13 cellular contexts compared by ENCODE assay signal in the genomic region with DNA sequence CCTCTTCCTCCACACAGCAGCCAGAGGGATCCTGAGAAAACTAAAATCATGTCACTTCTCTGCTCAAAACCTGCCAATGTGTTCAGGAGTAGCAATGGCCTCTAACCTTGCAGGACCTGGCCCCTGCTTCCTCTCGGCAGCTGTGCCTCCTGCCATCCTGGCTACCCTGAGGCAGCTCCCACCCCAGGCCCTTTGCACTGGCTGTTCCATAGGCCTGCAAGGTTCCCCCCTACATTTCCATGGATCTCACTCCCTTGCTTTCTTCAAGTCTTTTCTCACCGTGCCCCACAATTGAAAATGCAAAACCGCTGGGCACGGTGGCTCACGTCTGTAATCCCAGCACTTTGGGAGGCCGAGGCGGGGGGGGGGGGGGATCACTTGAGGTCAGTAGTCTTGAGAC. TPM values are rescaled to one million over a fixed set of nuclear protein-coding genes. Genes with fewer than 3 reads are reported as not detected.
DNase-seq lines count a peak whose midpoint lies in the region; ATAC-seq and TF ChIP-seq lines count a peak whose summit lies in the region.
"Had no signal": no experiment of that assay in that cellular context is flagged by ENCODE, and none has a peak within 500 bp of the region (broad histone marks: within the 10 kb centered on the region; RNA-seq: fewer than 3 reads in every experiment).

No MANE protein-coding gene starts in this region.

- H3K9me3 ChIP-seq in left ventricle myocardium inferior (replicated peaks) (no peaks in the 10 kb centered on the region), PC-9 (ENCODE audit: insufficient read depth, low read depth) (no peaks in the 10 kb centered on the region), thyroid gland (no peaks in the 10 kb centered on the region)
- H3K9me3 ChIP-seq: mucosa of descending colon, spleen had no signal

- H3K4me1 ChIP-seq in left ventricle myocardium inferior (peaks cover 56% of the 10 kb centered on the region), PC-9 (replicated peaks; ENCODE audit: insufficient read depth) (peaks cover 31% of the 10 kb centered on the region), thyroid gland (peaks cover 35 to 49% of the 10 kb centered on the region in 2 donors)

- peaks cover 5% of the 10 kb centered on the region for H3K9me3 Mint-ChIP-seq in glutamatergic neuron (ENCODE audit: unreplicated experiment)

- intact Hi-C loops in left ventricle myocardium inferior (cut with micrococcal nuclease) (no loop called here), cardiac septum (cut with DNase I) (no loop called here), PC-9 (cut with micrococcal nuclease; ENCODE audit: unreplicated experiment) (loop anchor here (2.0 kb wide), 1 partner anchor 121 kb away; a partner anchor contains a TSS), thyroid gland (cut with DNase I) (no loop called here)

- H3K27ac ChIP-seq in left ventricle myocardium inferior (replicated peaks) (peak overlapping the region; percentile 98), PC-9 (no peak overlapping the region), thyroid gland (peak overlapping the region in 2 of 3 donors; percentile 98 to 99)

- no TSS peak for BruUV-seq in PC-9 (replicated peaks; lab: Mats Ljungman, UMichigan)

- no peak for ATAC-seq in HG03108 (IDR thresholded peaks at IDR 0.05; ENCODE audit: unreplicated experiment)
- ATAC-seq in GM21576 (IDR thresholded peaks at IDR 0.05; ENCODE audit: unreplicated experiment) = no peak
- ATAC-seq in HG02840 (IDR thresholded peaks at IDR 0.05; ENCODE audit: low FRiP score, unreplicated experiment) = no peak
- ATAC-seq: mucosa of descending colon had no signal

- CTCF ChIA-PET in PC-9 (lab: Charles Lee) = no interaction called here

- peak overlapping the region; percentile 90 for H3K4me2 ChIP-seq in PC-9

- peaks cover 30% of the 10 kb centered on the region; the same call in 1 of the 2 replicates for H3F3A ChIP-seq in PC-9 (ENCODE audit: insufficient read depth, low read depth)

- no peak overlapping the region for H3K4me3 ChIP-seq in left ventricle myocardium inferior
- no peak overlapping the region; the same call in 1 of the 2 replicates for H3K4me3 ChIP-seq in PC-9
- H3K4me3 ChIP-seq in thyroid gland (replicated peaks in 1 of 3) = no peak overlapping the region
- H3K4me3 ChIP-seq: mucosa of descending colon had no signal

- no peaks in the 10 kb centered on the region for H3K27me3 ChIP-seq in left ventricle myocardium inferior (ENCODE audit: low read depth)
- no peaks in the 10 kb centered on the region for H3K27me3 ChIP-seq in PC-9 (ENCODE audit: insufficient read depth, low read depth)
- no peaks in the 10 kb centered on the region for H3K27me3 ChIP-seq in thyroid gland
- H3K27me3 ChIP-seq: spleen had no signal

- H3K79me2 ChIP-seq in PC-9 (ENCODE audit: low read depth) = peaks cover 28% of the 10 kb centered on the region

- no peaks in the 10 kb centered on the region for H3K9me2 ChIP-seq in PC-9 (ENCODE audit: insufficient read depth)

- no peak for DNase-seq in left ventricle myocardium inferior
- no peak for DNase-seq in cardiac septum (ENCODE audit: low spot score)
- DNase-seq in PC-9 = no peak
- DNase-seq in glutamatergic neuron = no peak
- no peak for DNase-seq in thyroid gland
- DNase-seq: activated effector memory CD4-positive, alpha-beta T cell treated with anti-CD3 and anti-CD28 coated beads, Interleukin-2, amount 50 U/mL, for 16 hours; C1 segment of cervical spinal cord; OCI-M1; spleen had no signal

- H4K20me1 ChIP-seq in PC-9 (ENCODE audit: insufficient read depth) = no peaks in the 10 kb centered on the region; the same call in 1 of the 2 replicates

- no peak for TF ChIP-seq POLR2A in thyroid gland (IDR thresholded peaks at IDR 0.05)

- no peak for TF ChIP-seq CTCF in left ventricle myocardium inferior (IDR thresholded peaks at IDR 0.05; ENCODE audit: borderline replicate concordance)
- TF ChIP-seq CTCF in PC-9 (conservative IDR thresholded peaks at IDR 0.05) = no peak
- no peak for TF ChIP-seq CTCF in glutamatergic neuron (IDR thresholded peaks at IDR 0.05; ENCODE audit: partially characterized antibody, unreplicated experiment)
- TF ChIP-seq CTCF in thyroid gland (IDR thresholded peaks at IDR 0.05) = no peak

- peak overlapping the region; percentile 48 for H3K27ac Mint-ChIP-seq in glutamatergic neuron (ENCODE audit: unreplicated experiment)

- H2AFZ ChIP-seq in PC-9 = no peak overlapping the region

- 86 to 92% methylated on average over 7 of the region's 7 CpGs for WGBS in thyroid gland, 2 donors

- H3K36me3 ChIP-seq in left ventricle myocardium inferior (peaks cover 5% of the 10 kb centered on the region), PC-9 (ENCODE audit: low read depth) (no peaks in the 10 kb centered on the region), thyroid gland (no peaks in the 10 kb centered on the region)

- POLR2A ChIA-PET in PC-9 (lab: Charles Lee; ENCODE audit: unreplicated experiment) = no interaction called here

- H3K36me3 Mint-ChIP-seq in glutamatergic neuron (ENCODE audit: unreplicated experiment) = no peaks in the 10 kb centered on the region

- peaks cover 11% of the 10 kb centered on the region for H3K27me3 Mint-ChIP-seq in glutamatergic neuron (ENCODE audit: unreplicated experiment)

- H3K4me3 Mint-ChIP-seq in glutamatergic neuron (ENCODE audit: unreplicated experiment) = peak overlapping the region; percentile 97

- peaks cover 22% of the 10 kb centered on the region for H3K4me1 Mint-ChIP-seq in glutamatergic neuron (ENCODE audit: low read depth, unreplicated experiment)

RNA-seq across cellular contexts. Expression of a gene that starts 2.1 kb away (rescaled TPM):
- total RNA-seq in left ventricle myocardium inferior = 97.4 TPM
- 86.0 TPM for total RNA-seq in cardiac septum
- 267 and 299 TPM in 2 replicates for total RNA-seq in PC-9 (2021)
- 160 TPM for total RNA-seq in glutamatergic neuron (ENCODE audit: unreplicated experiment)
- 100 to 1,000 TPM in 2 of 4 donors, 10 to 100 TPM in 2; 80.8 to 116 (median 106) TPM for total RNA-seq in thyroid gland

RNA-seq across cellular contexts. Expression of a gene that starts 18.0 kb away (rescaled TPM):
- total RNA-seq in left ventricle myocardium inferior (127 TPM), cardiac septum (86.2 TPM), PC-9 (2021) (41.0 and 68.8 TPM in 2 replicates), glutamatergic neuron (ENCODE audit: unreplicated experiment) (12.7 TPM), thyroid gland (10 to 100 TPM; 62.5 to 89.5 (median 70.0) TPM)

RNA-seq across cellular contexts. Expression of a gene that starts 22.6 kb away (rescaled TPM):
- total RNA-seq in left ventricle myocardium inferior (5.4 TPM), cardiac septum (7.8 TPM), PC-9 (2021) (5.0 and 6.6 TPM in 2 replicates), glutamatergic neuron (ENCODE audit: unreplicated experiment) (2.0 TPM), thyroid gland (10 to 100 TPM in 2 of 4 donors, 1 to 10 TPM in 2; 7.6 to 13.9 (median 10.8) TPM)

RNA-seq across cellular contexts. Expression of a gene that starts 42.1 kb away (rescaled TPM):
- total RNA-seq in left ventricle myocardium inferior (82.3 TPM), cardiac septum (49.7 TPM), PC-9 (2021) (55.2 and 76.2 TPM in 2 replicates), glutamatergic neuron (ENCODE audit: unreplicated experiment) (39.0 TPM), thyroid gland (10 to 100 TPM; 50.5 to 90.8 (median 65.9) TPM)

RNA-seq across cellular contexts. Expression of a gene that starts 42.2 kb away (rescaled TPM):
- 65.2 TPM for total RNA-seq in left ventricle myocardium inferior
- 75.0 TPM for total RNA-seq in cardiac septum
- 87.4 and 112 TPM in 2 replicates for total RNA-seq in PC-9 (2021)
- total RNA-seq in glutamatergic neuron (ENCODE audit: unreplicated experiment) = 37.0 TPM
- total RNA-seq in thyroid gland = 100 to 1,000 TPM in 2 of 4 donors, 10 to 100 TPM in 2; 65.6 to 109 (median 94.4) TPM
